28 cellular contexts compared by ENCODE assay signal in genomic region chr2:29025711-29026110, GRCh38. TPM values are rescaled to one million over a fixed set of nuclear protein-coding genes. Genes with fewer than 3 reads are reported as not detected.
"Had no signal": no experiment of that assay in that cellular context is flagged by ENCODE, and none has a peak within 500 bp of the region (broad histone marks: within the 10 kb centered on the region; RNA-seq: fewer than 3 reads in every experiment).

No MANE protein-coding gene starts in this region.

- H3K9me3 ChIP-seq: MG63, SJCRH30 had no signal

- H3K4me1 ChIP-seq: SJCRH30 had no signal

- H3K4me3 ChIP-seq: MG63, SJCRH30, SK-N-MC had no signal

- H3K27ac ChIP-seq: SJCRH30, SK-N-MC had no signal

- H3K36me3 ChIP-seq: MG63, SJCRH30 had no signal

- DNase-seq: activated CD4-positive, alpha-beta T cell treated with anti-CD3 and anti-CD28 coated beads, Interleukin-2, amount 10 ng/mL, durations not matched to agents 24 days and 14 days; activated CD4-positive, alpha-beta T cell treated with anti-CD3 and anti-CD28 coated beads, Interleukin-2, amount 50 U/mL, for 48 hours; activated CD8-positive, alpha-beta memory T cell treated with anti-CD3 and anti-CD28 coated beads, Interleukin-2, amount 50 U/mL, for 4 hours; activated CD8-positive, alpha-beta T cell treated with anti-CD3 and anti-CD28 coated beads, Interleukin-2, amount 10 ng/mL, durations not matched to agents 7 days and 5 days; activated effector memory CD4-positive, alpha-beta T cell treated with Interleukin-2 at 50 U/mL for 16 hours; activated naive CD4-positive, alpha-beta T cell treated with anti-CD3 and anti-CD28 coated beads, Interleukin-2, amount 10 ng/mL, durations not matched to agents 7 days and 5 days; activated naive CD8-positive, alpha-beta T cell treated with anti-CD3 and anti-CD28 coated beads, Interleukin-2, amount 50 U/mL, for 24 hours; activated T-cell treated with anti-CD3 and anti-CD28 coated beads, Interleukin-2, amount 50 U/mL, for 48 hours; anterior cingulate cortex; central memory CD4-positive, alpha-beta T cell; Karpas-422; KBM-7; MG63; NCI-H1048; NCI-H1105 treated with DMSO at 0.1 percent for 48 hours; NCI-H1436; NCI-H187; NCI-H2029 treated with DMSO at 0.1 percent for 48 hours; NCI-H226; NCI-H510A; NCI-H526; NCI-H774; SHP77; SJCRH30 had no signal

- H3K27me3 ChIP-seq: MG63, SJCRH30 had no signal

RNA-seq across cellular contexts. Expression of gene TOGARAM2, which starts 44.6 kb away (rescaled TPM):
- total RNA-seq: RPMI7951 had no signal

RNA-seq across cellular contexts. Expression of gene PCARE, which starts 48.6 kb away (rescaled TPM):
- total RNA-seq: activated CD4-positive, alpha-beta T cell treated with anti-CD3 and anti-CD28 coated beads, Interleukin-2, amount 10 ng/mL, durations not matched to agents 24 days and 14 days; activated CD8-positive, alpha-beta T cell treated with anti-CD3 and anti-CD28 coated beads, Interleukin-2, amount 10 ng/mL, durations not matched to agents 7 days and 5 days; RPMI7951; T-helper 1 cell treated with Interleukin-12 subunit alpha and Interleukin-12 subunit beta and Interleukin-4 antibody, amounts not matched to agents 30 ng/mL and 1 ng/mL, for 36 hours; T-helper 2 cell treated with Interferon-gamma antibody and Interleukin-4, amounts not matched to agents 100 ng/mL and 5 ng/mL, for 36 hours had no signal
